18 cellular contexts compared by ENCODE assay signal in genomic region chr1:111878096-111878495, GRCh38.
"Had no signal": no experiment of that assay in that cellular context is flagged by ENCODE, and none has a peak within 500 bp of the region (broad histone marks: within the 10 kb centered on the region; RNA-seq: fewer than 3 reads in every experiment).

No MANE protein-coding gene starts in this region.

- H3K9me3 ChIP-seq: esophagus squamous epithelium, stomach, thoracic aorta, upper lobe of right lung had no signal

- H3K27ac ChIP-seq: brain microvascular endothelial cell, esophagus squamous epithelium, parathyroid adenoma, stomach, thoracic aorta, upper lobe of right lung had no signal

- H3K36me3 ChIP-seq: brain microvascular endothelial cell, esophagus squamous epithelium, stomach, thoracic aorta, upper lobe of right lung had no signal

- DNase-seq: activated CD4-positive, alpha-beta T cell treated with anti-CD3 and anti-CD28 coated beads, Interleukin-2, amount 10 ng/mL, durations not matched to agents 24 days and 14 days; activated CD8-positive, alpha-beta T cell treated with anti-CD3 and anti-CD28 coated beads for 36 hours; activated naive CD4-positive, alpha-beta T cell treated with Interleukin-2 at 50 U/mL for 16 hours; activated naive CD8-positive, alpha-beta T cell treated with anti-CD3 and anti-CD28 coated beads, Interleukin-2, amount 10 ng/mL, durations not matched to agents 7 days and 5 days; activated T-cell treated with anti-CD3 and anti-CD28 coated beads, Interleukin-2, amount 50 U/mL, for 1 hour; brain microvascular endothelial cell; cerebellar nuclear complex; effector CD8-positive, alpha-beta T cell; esophagus squamous epithelium; left cardiac atrium; stimulated activated CD4-positive, alpha-beta T cell treated with anti-CD3 and anti-CD28 coated beads, Interleukin-4, amount 100 ng/mL, for 24 hours; stomach; upper lobe of right lung had no signal

- H3K4me3 ChIP-seq: esophagus squamous epithelium, smooth muscle cell, stomach, thoracic aorta, upper lobe of right lung had no signal

- ATAC-seq: activated CD8-positive, alpha-beta T cell treated with anti-CD3 and anti-CD28 coated beads for 36 hours; left cardiac atrium; natural killer cell treated with Interleukin-12 subunit alpha and Interleukin-12 subunit beta and Interleukin-15 and Interleukin-18, amount 100 ng/mL, for 72 hours; sciatic nerve; upper lobe of right lung had no signal

- H3K4me1 ChIP-seq: upper lobe of right lung had no signal

- H3K27me3 ChIP-seq: upper lobe of right lung had no signal
